In the genomic region with DNA sequence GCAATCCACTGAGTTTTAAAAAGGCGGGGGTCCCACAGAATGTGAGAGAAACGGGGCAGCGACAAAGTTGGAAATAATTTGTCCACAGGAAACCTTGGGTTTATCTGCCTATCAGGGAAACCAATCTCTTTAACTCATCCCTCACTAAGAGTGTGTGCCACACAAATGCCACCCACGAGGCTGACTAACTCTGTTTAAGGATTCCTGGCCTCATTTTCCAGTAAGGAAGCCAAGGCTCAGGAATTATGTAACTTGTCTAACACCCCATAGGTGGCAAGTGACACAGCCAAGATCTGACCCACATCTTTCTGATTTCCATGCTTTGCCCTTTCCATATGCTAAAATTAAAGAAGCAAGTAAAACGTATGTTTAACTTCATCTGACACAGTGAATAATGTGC, we compare ENCODE assay signal across 19 cellular contexts.
DNase-seq lines count a peak whose midpoint lies in the region; ATAC-seq and TF ChIP-seq lines count a peak whose summit lies in the region.
"Had no signal": no experiment of that assay in that cellular context is flagged by ENCODE, and none has a peak within 500 bp of the region (broad histone marks: within the 10 kb centered on the region; RNA-seq: fewer than 3 reads in every experiment).

No MANE protein-coding gene starts in this region.

- in situ Hi-C loops in GM23248 (cut with MboI) = loop anchor here (25.0 kb wide), 1 partner anchor 536 kb away; no protein-coding TSS in a partner anchor

- H3K4me2 ChIP-seq in GM23248 (ENCODE audit: unreplicated experiment) = no peak overlapping the region

- intact Hi-C loops in body of pancreas (cut with DNase I) = no loop called here

- no peak overlapping the region for H3K9ac ChIP-seq in GM23248

- no peaks in the 10 kb centered on the region for H4K20me1 ChIP-seq in GM23248 (ENCODE audit: insufficient read depth)

- H3K27me3 Mint-ChIP-seq in activated naive CD8-positive, alpha-beta T cell treated with anti-CD3 and anti-CD28 coated beads for 36 hours = no peaks in the 10 kb centered on the region

- no peaks in the 10 kb centered on the region for H3K9me2 ChIP-seq in GM23248 (ENCODE audit: insufficient read depth)

- peaks cover 7% of the 10 kb centered on the region; the same call in 1 of the 2 replicates for H3K4me1 ChIP-seq in GM23248 (ENCODE audit: insufficient read depth)
- H3K4me1 ChIP-seq in body of pancreas = peaks cover 4% of the 10 kb centered on the region

- no peaks in the 10 kb centered on the region for H3K36me3 Mint-ChIP-seq in activated naive CD8-positive, alpha-beta T cell treated with anti-CD3 and anti-CD28 coated beads for 36 hours

- H3K4me3 ChIP-seq in GM23248 (no peak overlapping the region), body of pancreas (no peak overlapping the region)
- H3K4me3 ChIP-seq: SK-N-MC had no signal

- peak; percentile 69 for DNase-seq in GM23248
- DNase-seq in caudate nucleus (lab: John Stamatoyannopoulos, UW) = peak in 43 of 61 donors; percentile 1 to 86 (median 19)
- DNase-seq in inferior parietal cortex (ENCODE audit: extremely low spot score) = peak; percentile 70
- DNase-seq in putamen (ENCODE audit: low spot score) = peak; percentile 78
- no peak for DNase-seq in body of pancreas
- no peak for DNase-seq in activated naive CD8-positive, alpha-beta T cell treated with anti-CD3 and anti-CD28 coated beads for 36 hours
- DNase-seq: DND-41, H9, Kasumi-1, MM.1S, NCI-H1092, NCI-H1436 treated with DMSO at 0.1 percent for 48 hours, NCI-H2029, NCI-H2171, NCI-H69 had no signal

- 81% methylated on average over 5 of the region's 5 CpGs for WGBS in GM23248 (ENCODE audit: low coverage in 1 of 2, low lambda C conversion rate in 2 of 2, missing lambda C conversion rate in 2 of 2), 2 experiments
- 79 to 83% methylated on average over 5 of the region's 5 CpGs for WGBS in body of pancreas, 2 donors

- no peaks in the 10 kb centered on the region for H3F3A ChIP-seq in GM23248 (ENCODE audit: insufficient read depth)

- H3K36me3 ChIP-seq in GM23248 (ENCODE audit: low read depth) = no peaks in the 10 kb centered on the region
- no peaks in the 10 kb centered on the region for H3K36me3 ChIP-seq in body of pancreas (replicated peaks in 1 of 2; ENCODE audit: insufficient read depth in 1 of 2, low read depth in 2 of 2)

- H3K4me1 Mint-ChIP-seq in activated naive CD8-positive, alpha-beta T cell treated with anti-CD3 and anti-CD28 coated beads for 36 hours = no peaks in the 10 kb centered on the region
- H3K4me1 Mint-ChIP-seq: H9 had no signal

- no peak overlapping the region for H3K27ac Mint-ChIP-seq in activated naive CD8-positive, alpha-beta T cell treated with anti-CD3 and anti-CD28 coated beads for 36 hours
- H3K27ac Mint-ChIP-seq: H9 had no signal

- TF ChIP-seq POLR2A in body of pancreas (IDR thresholded peaks at IDR 0.05) = no peak

- peaks cover 8% of the 10 kb centered on the region for H3K9me3 Mint-ChIP-seq in activated naive CD8-positive, alpha-beta T cell treated with anti-CD3 and anti-CD28 coated beads for 36 hours
- H3K9me3 Mint-ChIP-seq: H9 had no signal

- no peak for ATAC-seq in body of pancreas
- ATAC-seq in HG03196 (IDR thresholded peaks at IDR 0.05; ENCODE audit: unreplicated experiment) = no peak
- ATAC-seq: Panc1 had no signal

- H3K27me3 ChIP-seq in GM23248 (replicated peaks; ENCODE audit: insufficient read depth) (no peaks in the 10 kb centered on the region), body of pancreas (no peaks in the 10 kb centered on the region)

- no peak overlapping the region for H2AFZ ChIP-seq in GM23248

- no peaks in the 10 kb centered on the region for H3K79me2 ChIP-seq in GM23248 (ENCODE audit: insufficient read depth)

- H3K9me3 ChIP-seq in GM23248 (ENCODE audit: low read depth) (no peaks in the 10 kb centered on the region), body of pancreas (no peaks in the 10 kb centered on the region)

- H3K27ac ChIP-seq in GM23248 = no peak overlapping the region
- H3K27ac ChIP-seq in caudate nucleus (ENCODE audit: low read depth, low read length) = no peak overlapping the region
- H3K27ac ChIP-seq in body of pancreas = no peak overlapping the region
- H3K27ac ChIP-seq: C4-2B, SK-N-MC had no signal

- TF ChIP-seq CTCF in body of pancreas (IDR thresholded peaks at IDR 0.05) = no peak

- no peak overlapping the region for H3K4me3 Mint-ChIP-seq in activated naive CD8-positive, alpha-beta T cell treated with anti-CD3 and anti-CD28 coated beads for 36 hours
- H3K4me3 Mint-ChIP-seq: H9 had no signal

Comparison
In these comparisons a context has a peak if more than half of its experiments do, and no peak if none do; other contexts are left out.
1. DNase-seq: peak in GM23248 (single experiment), caudate nucleus (43 of 61), inferior parietal cortex (single experiment) and putamen (single experiment); none in body of pancreas (0 of 4) and activated naive CD8-positive, alpha-beta T cell treated with anti-CD3 and anti-CD28 coated beads for 36 hours (single experiment).